Comparison of ENCODE assay signal across 13 cellular contexts in the genomic region with DNA sequence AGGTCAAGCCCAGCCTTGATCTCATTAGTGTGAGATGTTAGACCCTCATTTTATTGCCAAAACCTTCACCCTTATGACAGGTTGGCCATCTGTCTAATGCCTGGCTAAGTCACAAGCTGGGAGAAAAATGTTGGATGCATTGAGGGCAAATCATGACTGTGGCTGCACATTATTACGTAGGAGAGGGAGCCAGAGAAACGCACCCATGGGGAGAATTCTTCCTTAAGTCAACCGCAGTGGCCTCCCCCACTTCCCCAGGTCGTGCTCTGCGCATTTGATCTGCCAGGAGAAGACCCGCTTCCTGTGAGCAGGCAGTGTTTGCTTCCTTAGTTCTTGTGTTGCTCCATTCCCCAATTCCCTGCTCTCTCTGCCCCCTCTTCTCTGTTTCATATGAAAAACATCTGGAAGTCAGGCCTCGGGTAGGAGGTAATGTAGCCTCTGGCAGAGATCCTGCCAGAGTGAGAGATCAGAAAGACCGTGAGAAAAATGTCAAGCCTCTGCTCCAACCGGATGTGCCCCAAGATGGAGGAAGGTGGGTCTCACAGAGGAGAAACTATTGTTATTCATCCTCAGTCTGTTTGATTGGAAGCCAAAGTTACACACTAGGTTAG.
DNase-seq lines count a peak whose midpoint lies in the region; ATAC-seq and TF ChIP-seq lines count a peak whose summit lies in the region.
"Had no signal": no experiment of that assay in that cellular context is flagged by ENCODE, and none has a peak within 500 bp of the region (broad histone marks: within the 10 kb centered on the region; RNA-seq: fewer than 3 reads in every experiment).

No MANE protein-coding gene starts in this region.

- H3K27ac ChIP-seq in HUES48 (ENCODE audit: low read depth, low read length) (peak overlapping the region; percentile 45), tibial artery (peak overlapping the region; percentile 56 to 66)

- H3K9me3 ChIP-seq in HUES48 (ENCODE audit: control insufficient read depth, insufficient read depth, low read length) (no peaks in the 10 kb centered on the region), tibial artery (no peaks in the 10 kb centered on the region)

- no peak for ATAC-seq in HG02884 (IDR thresholded peaks at IDR 0.05; ENCODE audit: unreplicated experiment)
- ATAC-seq in GM21367 (IDR thresholded peaks at IDR 0.05; ENCODE audit: unreplicated experiment), result no peak
- no peak for ATAC-seq in HG03175 (IDR thresholded peaks at IDR 0.05; ENCODE audit: unreplicated experiment)
- ATAC-seq: natural killer cell had no signal

- H3K27me3 ChIP-seq in HUES48 (ENCODE audit: control insufficient read depth, insufficient read depth, low read length) (peaks cover 8% of the 10 kb centered on the region; the same call in 1 of the 2 replicates), tibial artery (no peaks in the 10 kb centered on the region)

- no peak overlapping the region for H3K9ac ChIP-seq in HUES48 (ENCODE audit: low read depth, low read length)

- no peaks in the 10 kb centered on the region for H3K36me3 ChIP-seq in HUES48 (ENCODE audit: control insufficient read depth, insufficient read depth, low read length)
- no peaks in the 10 kb centered on the region for H3K36me3 ChIP-seq in tibial artery

- peaks cover 40% of the 10 kb centered on the region for H3K4me1 ChIP-seq in HUES48 (ENCODE audit: control insufficient read depth, insufficient read depth, low read length)
- peaks cover 0 to 57% (median 35%) of the 10 kb centered on the region in 4 donors for H3K4me1 ChIP-seq in tibial artery

- peak; percentile 69 for DNase-seq in dedifferentiated amniotic fluid mesenchymal stem cell (ENCODE audit: extremely low spot score)
- peak; percentile 84 for DNase-seq in iris pigment epithelial cell (ENCODE audit: low read depth)
- no peak for DNase-seq in tibial artery
- DNase-seq: caudate nucleus; DMS153; hypothalamus; natural killer cell; NCI-H1930; stimulated activated CD4-positive, alpha-beta T cell treated with anti-CD3 and anti-CD28 coated beads, Interleukin-4, amount 100 ng/mL, for 1 hour had no signal

- intact Hi-C loops in tibial artery (cut with DNase I; ENCODE audit: low total_unique reads), result no loop called here

- TF ChIP-seq CTCF in tibial artery (IDR thresholded peaks at IDR 0.05), result no peak

- no peak overlapping the region for H3K4me3 ChIP-seq in HUES48 (ENCODE audit: low read depth, low read length)
- no peak overlapping the region for H3K4me3 ChIP-seq in tibial artery

Comparison
In these comparisons a context has a peak if more than half of its experiments do, and no peak if none do; other contexts are left out.
1. DNase-seq: peak in dedifferentiated amniotic fluid mesenchymal stem cell (single experiment) and iris pigment epithelial cell (single experiment); none in tibial artery (0 of 2).